Comparison of ENCODE assay signal across 12 cellular contexts in the genomic region with DNA sequence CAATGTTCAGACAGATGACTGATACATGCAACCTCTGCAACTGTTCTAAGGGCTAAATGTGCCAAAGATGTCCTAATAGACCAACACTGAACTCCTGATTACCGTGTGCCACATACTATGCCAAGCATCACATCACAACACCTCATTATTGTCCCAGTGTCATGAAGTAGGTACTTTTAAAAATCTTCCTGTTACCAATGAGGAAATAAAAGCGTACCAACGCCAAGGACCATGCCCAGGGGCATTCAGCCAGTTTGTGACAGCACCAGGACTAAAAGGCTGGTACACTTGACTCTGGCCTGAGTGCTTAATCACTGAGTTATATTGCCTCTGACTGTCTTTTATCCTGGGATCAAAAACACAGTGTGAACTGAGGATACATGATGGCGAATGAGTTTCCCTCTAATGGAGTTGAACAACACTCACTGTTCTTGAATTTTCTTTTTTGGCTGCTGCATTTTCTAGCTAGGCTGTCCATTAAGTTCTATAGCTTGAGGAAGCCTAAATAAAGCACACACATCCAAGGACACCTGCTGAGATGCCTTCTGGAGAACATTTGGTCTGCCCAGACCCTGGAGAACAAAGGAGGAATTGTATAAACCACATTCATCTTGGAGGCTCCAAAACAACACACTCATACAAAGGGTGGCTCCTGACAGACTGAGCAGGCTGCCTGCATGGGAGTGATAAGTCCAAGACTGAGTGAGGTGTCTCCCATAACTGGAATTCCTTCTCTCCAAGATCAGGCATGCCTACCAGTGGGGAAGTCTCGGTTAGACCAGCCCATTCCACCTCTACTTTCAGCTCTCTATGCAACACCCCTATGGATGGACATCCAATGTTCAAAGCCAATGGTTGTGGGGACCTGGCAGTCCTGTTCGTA.
DNase-seq lines count a peak whose midpoint lies in the region; FAIRE-seq and TF ChIP-seq lines count a peak whose summit lies in the region.
"Had no signal": no experiment of that assay in that cellular context is flagged by ENCODE, and none has a peak within 500 bp of the region (broad histone marks: within the 10 kb centered on the region; RNA-seq: fewer than 3 reads in every experiment).

No MANE protein-coding gene starts in this region.

- H3K36me3 ChIP-seq in adrenal gland (replicated peaks in 1 of 2): no peaks in the 10 kb centered on the region
- H3K36me3 ChIP-seq in spleen: no peaks in the 10 kb centered on the region
- H3K36me3 ChIP-seq: gastrocnemius medialis had no signal

- FAIRE-seq in HTR-8/SVneo (lab: Jason Lieb, UNC): peak; percentile 74

- POLR2A ChIA-PET in GM10248 (lab: Yijun Ruan, JAX): no interaction called here

- no peaks in the 10 kb centered on the region for H3K27me3 ChIP-seq in adrenal gland
- H3K27me3 ChIP-seq in spleen (replicated peaks in 1 of 7): no peaks in the 10 kb centered on the region
- H3K27me3 ChIP-seq: gastrocnemius medialis had no signal

- H3K4me3 ChIP-seq in adrenal gland (no peak overlapping the region), iPS-18c (ENCODE audit: insufficient read depth, low read depth, low read length) (peak overlapping the region; percentile 10; the same call in 1 of the 2 replicates), spleen (no peak overlapping the region)
- H3K4me3 ChIP-seq: gastrocnemius medialis had no signal

- H3K4me1 ChIP-seq in adrenal gland (replicated peaks in 1 of 2): peaks cover 0 to 38% of the 10 kb centered on the region in 2 donors
- H3K4me1 ChIP-seq in spleen: peaks cover 0 to 36% (median 21%) of the 10 kb centered on the region in 6 donors

- intact Hi-C loops in adrenal gland (cut with DNase I): no loop called here
- intact Hi-C loops in spleen (cut with DNase I; ENCODE audit: low total_unique reads): no loop called here

- CTCF ChIA-PET in GM10248 (lab: Yijun Ruan, JAX): interaction anchor here (0.9 to 1.4 kb wide), 2 partner anchors 18 to 19 kb away, joined by 3 read pairs; no protein-coding TSS in a partner anchor

- TF ChIP-seq CTCF in adrenal gland (IDR thresholded peaks at IDR 0.05) (no peak), spleen (IDR thresholded peaks at IDR 0.05 in 8 of 11, conservative IDR thresholded peaks at IDR 0.05 in 3 of 11) (no peak), GM10248 (IDR thresholded peaks at IDR 0.05; ENCODE audit: control extremely low read depth, extremely low read depth, low read depth, missing control alignments) (no peak)

- TF ChIP-seq POLR2A in adrenal gland (IDR thresholded peaks at IDR 0.05) (no peak), spleen (IDR thresholded peaks at IDR 0.05) (no peak)

- no peaks in the 10 kb centered on the region for H3K9me3 ChIP-seq in adrenal gland (replicated peaks in 1 of 3)
- no peaks in the 10 kb centered on the region for H3K9me3 ChIP-seq in iPS-18c (ENCODE audit: control insufficient read depth, insufficient read depth, low read length)
- H3K9me3 ChIP-seq in spleen: no peaks in the 10 kb centered on the region
- H3K9me3 ChIP-seq: gastrocnemius medialis had no signal

- H3K27ac ChIP-seq in adrenal gland (peak overlapping the region in 2 of 5 donors; percentile 24 to 31), spleen (peak overlapping the region in 6 of 8 donors; percentile 1 to 53 (median 28))
- H3K27ac ChIP-seq: gastrocnemius medialis had no signal

- 53 to 64% (median 55%) methylated on average over 6 of the region's 6 CpGs for WGBS in adrenal gland, 4 donors
- WGBS in spleen, 5 donors: 75 to 79% (median 76%) methylated on average over 6 of the region's 6 CpGs

- DNase-seq in HTR-8/SVneo (ENCODE audit: insufficient read length, low spot score) (no peak), adrenal gland (peak in 6 of 7 donors; percentile 33 to 67 (median 36)), spleen (no peak), NCI-H1436 (lab: John Stamatoyannopoulos, UW) (no peak), GM10248 (ENCODE audit: extremely low spot score) (no peak), HUDEP-2 (lab: John Stamatoyannopoulos, UW; ENCODE audit: unreplicated experiment in 76 of 76) (no peak), NCI-H82 treated with DMSO at 0.1 percent for 48 hours (lab: John Stamatoyannopoulos, UW; ENCODE audit: unreplicated experiment) (no peak)
- DNase-seq: activated CD4-positive, alpha-beta memory T cell treated with anti-CD3 and anti-CD28 coated beads for 36 hours; amygdala; gastrocnemius medialis; NCI-H1092 treated with DMSO at 0.1 percent for 48 hours had no signal

Comparison
In these comparisons a context has a peak if more than half of its experiments do, and no peak if none do; other contexts are left out.
1. DNase-seq: peak in adrenal gland (6 of 7); none in HTR-8/SVneo (single experiment), spleen (single experiment), NCI-H1436 (single experiment), GM10248 (single experiment), HUDEP-2 (0 of 76) and NCI-H82 treated with DMSO at 0.1 percent for 48 hours (single experiment).